ENCODE assay signal across 14 cellular contexts in the genomic region with DNA sequence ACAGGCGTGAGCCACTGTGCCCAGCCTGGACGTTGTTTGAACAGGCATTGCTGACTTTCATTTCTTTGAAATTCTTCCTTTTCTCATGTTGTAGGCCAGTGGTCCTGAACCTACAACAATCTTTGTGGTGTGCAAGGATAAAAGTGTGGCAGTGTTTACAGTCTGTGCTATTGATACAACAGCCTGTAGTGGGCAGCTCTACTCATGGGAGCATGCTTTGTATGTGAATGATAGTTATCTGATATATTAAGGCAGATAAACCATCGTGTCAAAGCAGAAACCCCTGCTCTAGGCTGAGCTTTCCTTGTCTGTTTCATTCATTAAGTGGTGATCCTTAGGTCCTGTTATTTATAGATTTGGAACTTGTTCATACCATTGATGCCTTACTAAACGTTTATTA.
"Had no signal": no experiment of that assay in that cellular context is flagged by ENCODE, and none has a peak within 500 bp of the region (broad histone marks: within the 10 kb centered on the region; RNA-seq: fewer than 3 reads in every experiment).

No MANE protein-coding gene starts in this region.

- H3K9me3 ChIP-seq: ascending aorta, breast epithelium, heart left ventricle had no signal

- H3K27ac Mint-ChIP-seq: activated naive CD8-positive, alpha-beta T cell treated with anti-CD3 and anti-CD28 coated beads, Interleukin-2, amount 50 U/mL, for 24 hours; activated T-helper 1 cell treated with anti-CD3 and anti-CD28 coated beads, Interleukin-12 subunit alpha, Interleukin-12 subunit beta, Interleukin-2, Interleukin-4 antibody, amounts not matched to agents 30 ng/mL and 10 ng/mL and 1 ng/mL, durations not matched to agents 14 hours and 24 hours and 36 hours had no signal

- H3K4me3 ChIP-seq: ascending aorta, breast epithelium, heart left ventricle had no signal

- H3K27me3 ChIP-seq: ascending aorta, breast epithelium, heart left ventricle had no signal

- H2AFZ ChIP-seq: parathyroid adenoma had no signal

- ATAC-seq: activated CD4-positive, CD25-positive, alpha-beta regulatory T cell treated with anti-CD3 and anti-CD28 coated beads, Interleukin-2, amount 50 U/mL, for 24 hours; activated naive CD8-positive, alpha-beta T cell treated with anti-CD3 and anti-CD28 coated beads, Interleukin-2, amount 50 U/mL, for 24 hours; effector memory CD8-positive, alpha-beta T cell; heart left ventricle had no signal

- H3K27me3 Mint-ChIP-seq: activated naive CD8-positive, alpha-beta T cell treated with anti-CD3 and anti-CD28 coated beads, Interleukin-2, amount 50 U/mL, for 24 hours; effector memory CD8-positive, alpha-beta T cell had no signal

- H3K27ac ChIP-seq: ascending aorta, breast epithelium, epithelial cell of prostate, heart left ventricle, parathyroid adenoma had no signal

- H3K4me1 ChIP-seq: ascending aorta, breast epithelium, parathyroid adenoma had no signal

- H3K36me3 ChIP-seq: breast epithelium had no signal

- H3K4me3 Mint-ChIP-seq: activated naive CD8-positive, alpha-beta T cell treated with anti-CD3 and anti-CD28 coated beads, Interleukin-2, amount 50 U/mL, for 24 hours; activated T-helper 1 cell treated with anti-CD3 and anti-CD28 coated beads, Interleukin-12 subunit alpha, Interleukin-12 subunit beta, Interleukin-2, Interleukin-4 antibody, amounts not matched to agents 30 ng/mL and 10 ng/mL and 1 ng/mL, durations not matched to agents 14 hours and 24 hours and 36 hours; effector memory CD8-positive, alpha-beta T cell; immature natural killer cell had no signal

- H3K9me3 Mint-ChIP-seq: activated naive CD8-positive, alpha-beta T cell treated with anti-CD3 and anti-CD28 coated beads, Interleukin-2, amount 50 U/mL, for 24 hours; activated T-helper 1 cell treated with anti-CD3 and anti-CD28 coated beads, Interleukin-12 subunit alpha, Interleukin-12 subunit beta, Interleukin-2, Interleukin-4 antibody, amounts not matched to agents 30 ng/mL and 10 ng/mL and 1 ng/mL, durations not matched to agents 14 hours and 24 hours and 36 hours; effector memory CD8-positive, alpha-beta T cell; immature natural killer cell had no signal

- DNase-seq: activated naive CD4-positive, alpha-beta T cell; activated naive CD8-positive, alpha-beta T cell treated with anti-CD3 and anti-CD28 coated beads, Interleukin-2, amount 50 U/mL, for 24 hours; dermis blood vessel endothelial cell; effector memory CD8-positive, alpha-beta T cell; heart left ventricle; immature natural killer cell; stimulated activated CD4-positive, alpha-beta T cell treated with anti-CD3 and anti-CD28 coated beads, Interleukin-1b, Interleukin-23, amount 100 ng/mL, for 48 hours; T-helper 9 cell had no signal
